Comparison of ENCODE assay signal across 7 cellular contexts in genomic region chr15:76127169-76127568, GRCh38.
"Had no signal": no experiment of that assay in that cellular context is flagged by ENCODE, and none has a peak within 500 bp of the region (broad histone marks: within the 10 kb centered on the region; RNA-seq: fewer than 3 reads in every experiment).

No MANE protein-coding gene starts in this region.

- H3K4me3 ChIP-seq: HAP-1, K562 had no signal

- H3K4me3 Mint-ChIP-seq: HFFc6 had no signal

- H3K4me1 ChIP-seq: HAP-1 had no signal

- H3K27ac Mint-ChIP-seq: HFFc6 had no signal

- DNase-seq: GOT3, H7, HFFc6, IMR-90 had no signal

- H3K9me3 Mint-ChIP-seq: HFFc6 had no signal

- H3K9me3 ChIP-seq: HAP-1 had no signal

- ATAC-seq: HCT116, K562 had no signal

- H3K36me3 ChIP-seq: HAP-1 had no signal
